ENCODE assay signal across 8 cellular contexts in the genomic region with DNA sequence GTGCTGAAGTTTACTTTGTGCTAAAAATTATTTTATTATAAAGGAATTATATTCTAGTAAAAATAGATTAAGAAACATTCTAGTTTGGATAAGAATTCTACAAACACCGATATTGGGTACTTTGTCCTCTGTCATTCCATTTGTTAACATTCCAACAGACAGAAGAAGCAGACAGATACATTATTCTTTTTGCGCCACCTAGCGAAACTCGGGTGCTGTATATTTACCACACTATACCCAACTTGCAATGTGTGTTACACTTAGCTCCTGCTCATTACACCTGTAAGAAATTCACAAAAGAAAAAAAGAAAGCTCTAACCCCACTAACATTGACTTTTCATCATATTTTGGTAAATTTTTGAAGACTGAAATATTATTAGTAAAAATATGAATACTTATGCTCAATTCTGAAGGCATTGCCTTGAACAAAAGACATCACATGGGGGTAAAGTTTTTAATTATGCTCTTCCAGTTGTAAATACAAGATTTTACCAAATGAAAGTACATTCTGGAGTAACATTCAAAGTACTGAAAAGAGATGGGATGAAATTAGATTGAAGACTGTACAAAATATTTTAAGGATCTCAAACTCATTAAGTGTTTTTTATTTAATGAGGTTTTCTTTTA.
DNase-seq lines count a peak whose midpoint lies in the region; ATAC-seq, FAIRE-seq and TF ChIP-seq lines count a peak whose summit lies in the region.

No MANE protein-coding gene starts in this region.

- no peaks in the 10 kb centered on the region for H3K4me1 ChIP-seq in right lobe of liver

- TF ChIP-seq CTCF in coronary artery (IDR thresholded peaks at IDR 0.05) = peak; percentile 56
- TF ChIP-seq CTCF in right lobe of liver (IDR thresholded peaks at IDR 0.05) = peak; percentile 67 to 82 (median 78)

- intact Hi-C loops in right lobe of liver (cut with DNase I) = no loop called here

- no peaks in the 10 kb centered on the region for H3K36me3 ChIP-seq in right lobe of liver

- TF ChIP-seq POLR2A in GM12892 (IDR thresholded peaks at IDR 0.05; ENCODE audit: low read depth, low read length) (no peak), right lobe of liver (IDR thresholded peaks at IDR 0.05) (no peak)

- no peak overlapping the region for H3K27ac ChIP-seq in coronary artery
- no peak overlapping the region for H3K27ac ChIP-seq in right lobe of liver

- no peak overlapping the region for H3K4me3 ChIP-seq in coronary artery
- no peak overlapping the region for H3K4me3 ChIP-seq in right lobe of liver

- DNase-seq in ACHN = peak; percentile 76
- no peak for DNase-seq in GM12892 (ENCODE audit: insufficient read length)
- peak; percentile 42 for DNase-seq in NCI-H1092 treated with DMSO at 0.1 percent for 48 hours (lab: John Stamatoyannopoulos, UW)
- DNase-seq in T1000 (lab: John Stamatoyannopoulos, UW) = peak; percentile 2
- DNase-seq in coronary artery (ENCODE audit: low spot score) = no peak
- DNase-seq in right lobe of liver = peak in 2 of 3 donors; percentile 31 to 61
- peak; percentile 28 for DNase-seq in stimulated activated naive CD8-positive, alpha-beta T cell treated with anti-CD3 and anti-CD28 coated beads, Interleukin-15, Interleukin-2, amounts not matched to agents 100 U/mL and 50 U/mL, for 24 hours

- FAIRE-seq in GM12892 (lab: Jason Lieb, UNC) = peak; percentile 76

- ATAC-seq in HG02759 (IDR thresholded peaks at IDR 0.05; ENCODE audit: unreplicated experiment) (peak; percentile 85), right lobe of liver (peak; percentile 96 to 99 (median 97))
- no peak for ATAC-seq in stimulated activated naive CD8-positive, alpha-beta T cell treated with anti-CD3 and anti-CD28 coated beads, Interleukin-15, Interleukin-2, amounts not matched to agents 100 U/mL and 50 U/mL, for 24 hours

- WGBS in right lobe of liver (ENCODE audit: insufficient coverage, low coverage, low lambda C conversion rate, missing lambda C conversion rate) = 3% methylated on average over 4 of the region's 4 CpGs

- H3K9me3 ChIP-seq in right lobe of liver = no peaks in the 10 kb centered on the region

- in situ Hi-C loops in ACHN (cut with HindIII; ENCODE audit: low pct_ligation_motif_present, low pct_unique_long_range_greater_than_20kb, low sequenced_read_pairs) = no loop called here

- no peaks in the 10 kb centered on the region for H3K27me3 ChIP-seq in right lobe of liver

Comparison
In these comparisons a context has a peak if more than half of its experiments do, and no peak if none do; other contexts are left out.
1. DNase-seq: peak in ACHN (single experiment), NCI-H1092 treated with DMSO at 0.1 percent for 48 hours (single experiment), T1000 (single experiment), right lobe of liver (2 of 3) and stimulated activated naive CD8-positive, alpha-beta T cell treated with anti-CD3 and anti-CD28 coated beads, Interleukin-15, Interleukin-2, amounts not matched to agents 100 U/mL and 50 U/mL, for 24 hours (single experiment); none in GM12892 (single experiment) and coronary artery (single experiment).